18 cellular contexts compared by ENCODE assay signal in genomic region chr2:80822999-80823398, GRCh38.
DNase-seq lines count a peak whose midpoint lies in the region; ATAC-seq, FAIRE-seq and TF ChIP-seq lines count a peak whose summit lies in the region.
"Had no signal": no experiment of that assay in that cellular context is flagged by ENCODE, and none has a peak within 500 bp of the region (broad histone marks: within the 10 kb centered on the region; RNA-seq: fewer than 3 reads in every experiment).

No MANE protein-coding gene starts in this region.

- POLR2A ChIA-PET in HepG2 (lab: Yijun Ruan, JAX) = no interaction called here
- POLR2A ChIA-PET in activated CD4-positive, alpha-beta T cell treated with anti-CD3 and anti-CD28 coated beads for 36 hours (lab: Charles Lee) = no interaction called here

- H3K9me3 ChIP-seq in left ventricle myocardium inferior (replicated peaks) (peaks cover 23% of the 10 kb centered on the region), HepG2 (ENCODE audit: low read length) (peaks cover 73% of the 10 kb centered on the region), right lobe of liver (no peaks in the 10 kb centered on the region), endodermal cell (ENCODE audit: control insufficient read depth, low read length) (no peaks in the 10 kb centered on the region)

- H3K9me3 Mint-ChIP-seq in endodermal cell = no peaks in the 10 kb centered on the region
- peaks cover 22% of the 10 kb centered on the region for H3K9me3 Mint-ChIP-seq in activated CD4-positive, alpha-beta T cell treated with anti-CD3 and anti-CD28 coated beads for 36 hours (ENCODE audit: low read depth)

- ATAC-seq in Right ventricle myocardium superior (ENCODE audit: poor library complexity) = peak; percentile 75
- no peak for ATAC-seq in HepG2
- ATAC-seq in right lobe of liver = no peak
- no peak for ATAC-seq in activated CD4-positive, alpha-beta T cell treated with anti-CD3 and anti-CD28 coated beads for 36 hours

- no peak for DNase-seq in Right ventricle myocardium superior
- DNase-seq in left ventricle myocardium inferior = no peak
- DNase-seq in HepG2 (ENCODE audit: low spot score) = no peak
- DNase-seq in right lobe of liver = no peak
- DNase-seq in endodermal cell = peak; percentile 46
- DNase-seq in NCI-H1417 (lab: John Stamatoyannopoulos, UW) = no peak
- no peak for DNase-seq in activated CD4-positive, alpha-beta T cell treated with anti-CD3 and anti-CD28 coated beads for 36 hours
- DNase-seq: C1 segment of cervical spinal cord; Calu3; CD4-positive, alpha-beta memory T cell; COR-L47; DMS53; DMS79 treated with DMSO at 0.1 percent for 48 hours; GF-D8; GOT3; H7; HCEC 1CT had no signal

- CTCF ChIA-PET in HepG2 (lab: Yijun Ruan, JAX; ENCODE audit: low intra/inter-chr PET ratio, low total read pairs) = no interaction called here
- CTCF ChIA-PET in activated CD4-positive, alpha-beta T cell treated with anti-CD3 and anti-CD28 coated beads for 36 hours (lab: Charles Lee) = no interaction called here

- no peak overlapping the region for H3K4me2 ChIP-seq in HepG2 (ENCODE audit: low read depth, low read length)

- H3K27ac Mint-ChIP-seq in endodermal cell = no peak overlapping the region
- no peak overlapping the region for H3K27ac Mint-ChIP-seq in activated CD4-positive, alpha-beta T cell treated with anti-CD3 and anti-CD28 coated beads for 36 hours
- H3K27ac Mint-ChIP-seq: CD4-positive, alpha-beta memory T cell had no signal

- TF ChIP-seq EP300 in HepG2 (IDR thresholded peaks at IDR 0.05; ENCODE audit: low read depth in 2 of 2, low read length in 2 of 2) (no peak), HepG2 (CRISPR knock-in tag; IDR thresholded peaks at IDR 0.05; ENCODE audit: borderline replicate concordance) (no peak)

- H3K4me1 Mint-ChIP-seq in endodermal cell = peaks cover 6% of the 10 kb centered on the region
- no peaks in the 10 kb centered on the region for H3K4me1 Mint-ChIP-seq in activated CD4-positive, alpha-beta T cell treated with anti-CD3 and anti-CD28 coated beads for 36 hours
- H3K4me1 Mint-ChIP-seq: CD4-positive, alpha-beta memory T cell had no signal

- no peak for FAIRE-seq in HepG2 (lab: Jason Lieb, UNC)
- FAIRE-seq: GM12892 had no signal

- H3K27ac ChIP-seq in left ventricle myocardium inferior (replicated peaks) (no peak overlapping the region), HepG2 (ENCODE audit: extremely low read length, insufficient read depth, low read length) (no peak overlapping the region), right lobe of liver (no peak overlapping the region), endodermal cell (ENCODE audit: low read depth, low read length) (no peak overlapping the region)

- H2AFZ ChIP-seq in HepG2 (ENCODE audit: low read length) = no peak overlapping the region

- in situ Hi-C loops in HepG2 (cut with HindIII; ENCODE audit: extremely low pct_ligation_motif_present, low pct_unique_long_range_greater_than_20kb) = no loop called here

- no peaks in the 10 kb centered on the region for H3K36me3 Mint-ChIP-seq in endodermal cell (ENCODE audit: low read depth)
- no peaks in the 10 kb centered on the region for H3K36me3 Mint-ChIP-seq in activated CD4-positive, alpha-beta T cell treated with anti-CD3 and anti-CD28 coated beads for 36 hours (ENCODE audit: low read depth)
- H3K36me3 Mint-ChIP-seq: CD4-positive, alpha-beta memory T cell had no signal

- TF ChIP-seq RAD21 in HepG2 (CRISPR knock-in tag; IDR thresholded peaks at IDR 0.05) = no peak

- no peaks in the 10 kb centered on the region for H4K20me1 ChIP-seq in HepG2 (ENCODE audit: insufficient read depth, low read length)

- H3K4me3 Mint-ChIP-seq in endodermal cell = no peak overlapping the region
- no peak overlapping the region for H3K4me3 Mint-ChIP-seq in activated CD4-positive, alpha-beta T cell treated with anti-CD3 and anti-CD28 coated beads for 36 hours
- H3K4me3 Mint-ChIP-seq: CD4-positive, alpha-beta memory T cell had no signal

- H3K79me2 ChIP-seq in HepG2 (ENCODE audit: insufficient read depth, low read length) = no peaks in the 10 kb centered on the region

- H3K27me3 ChIP-seq in left ventricle myocardium inferior (ENCODE audit: low read depth) (no peaks in the 10 kb centered on the region), HepG2 (ENCODE audit: control insufficient read depth in 1 of 2, insufficient read depth in 2 of 2, low read length in 2 of 2) (no peaks in the 10 kb centered on the region), right lobe of liver (no peaks in the 10 kb centered on the region), endodermal cell (ENCODE audit: control insufficient read depth, insufficient read depth, low read length, poor library complexity, severe bottlenecking) (no peaks in the 10 kb centered on the region)

- no peak overlapping the region for H3K4me3 ChIP-seq in left ventricle myocardium inferior
- H3K4me3 ChIP-seq in HepG2 (replicated peaks in 1 of 3; ENCODE audit: insufficient read depth in 1 of 3, low read depth in 2 of 3, low read length in 3 of 3) = no peak overlapping the region
- no peak overlapping the region for H3K4me3 ChIP-seq in right lobe of liver
- H3K4me3 ChIP-seq in endodermal cell (ENCODE audit: low read length) = no peak overlapping the region

- TF ChIP-seq CTCF in left ventricle myocardium inferior (IDR thresholded peaks at IDR 0.05; ENCODE audit: borderline replicate concordance) (no peak), HepG2 (CRISPR knock-in tag; IDR thresholded peaks at IDR 0.05) (no peak), right lobe of liver (IDR thresholded peaks at IDR 0.05) (no peak), endodermal cell (conservative IDR thresholded peaks at IDR 0.05) (no peak)

- H3K9ac ChIP-seq in HepG2 (ENCODE audit: insufficient read depth, low read depth, low read length) (no peak overlapping the region), endodermal cell (ENCODE audit: extremely low read depth, low read length, poor library complexity, severe bottlenecking) (no peak overlapping the region)

- no peaks in the 10 kb centered on the region for H3K27me3 Mint-ChIP-seq in endodermal cell (ENCODE audit: insufficient read depth)
- H3K27me3 Mint-ChIP-seq in activated CD4-positive, alpha-beta T cell treated with anti-CD3 and anti-CD28 coated beads for 36 hours = no peaks in the 10 kb centered on the region
- H3K27me3 Mint-ChIP-seq: CD4-positive, alpha-beta memory T cell had no signal

- no TSS peak for BruUV-seq in HepG2 (replicated peaks; lab: Mats Ljungman, UMichigan)

- TF ChIP-seq POLR2A in HepG2 (IDR thresholded peaks at IDR 0.05; ENCODE audit: insufficient read depth in 1 of 2, low read depth in 2 of 2, low read length in 2 of 2) = no peak
- no peak for TF ChIP-seq POLR2A in right lobe of liver (IDR thresholded peaks at IDR 0.05)

- 7% methylated on average over 4 of the region's 4 CpGs for WGBS in HepG2 (ENCODE audit: low lambda C conversion rate)
- WGBS in right lobe of liver (ENCODE audit: insufficient coverage, low coverage, low lambda C conversion rate, missing lambda C conversion rate) = 32% methylated on average over 4 of the region's 4 CpGs
- WGBS in endodermal cell (ENCODE audit: insufficient coverage in 1 of 2, insufficient read length in 1 of 2), 2 experiments = 80 to 85% methylated on average over 2 to 4 of the region's 4 CpGs

- H3K36me3 ChIP-seq in left ventricle myocardium inferior = no peaks in the 10 kb centered on the region
- H3K36me3 ChIP-seq in HepG2 (replicated peaks in 1 of 2; ENCODE audit: control insufficient read depth in 1 of 2, insufficient read depth in 2 of 2, low read length in 2 of 2) = no peaks in the 10 kb centered on the region
- H3K36me3 ChIP-seq in right lobe of liver = no peaks in the 10 kb centered on the region
- H3K36me3 ChIP-seq in endodermal cell (ENCODE audit: control insufficient read depth, insufficient read depth, low read length) = no peaks in the 10 kb centered on the region

- H3K4me1 ChIP-seq in left ventricle myocardium inferior (no peaks in the 10 kb centered on the region), HepG2 (ENCODE audit: insufficient read depth, low read length) (no peaks in the 10 kb centered on the region), right lobe of liver (no peaks in the 10 kb centered on the region), endodermal cell (ENCODE audit: control insufficient read depth, insufficient read depth, low read length) (peaks cover 6% of the 10 kb centered on the region)

- intact Hi-C loops in Right ventricle myocardium superior (cut with DNase I) (no loop called here), left ventricle myocardium inferior (cut with micrococcal nuclease) (no loop called here), HepG2 (cut with micrococcal nuclease; ENCODE audit: unreplicated experiment) (no loop called here), right lobe of liver (cut with DNase I) (no loop called here)
- intact Hi-C loops in activated CD4-positive, alpha-beta T cell treated with anti-CD3 and anti-CD28 coated beads for 36 hours (cut with DNase I, micrococcal nuclease) = no loop called here

TF ChIP-seq in HepG2, 621 proteins besides CTCF, POLR2A, EP300 and RAD21 (continues in another document):
- TF ChIP-seq ZNF878 (CRISPR knock-in tag; IDR thresholded peaks at IDR 0.05) (no peak), LRRFIP1 (CRISPR knock-in tag; conservative IDR thresholded peaks at IDR 0.05) (no peak), GZF1 (CRISPR knock-in tag; IDR thresholded peaks at IDR 0.05) (no peak)
- TF ChIP-seq, protein P1, sequence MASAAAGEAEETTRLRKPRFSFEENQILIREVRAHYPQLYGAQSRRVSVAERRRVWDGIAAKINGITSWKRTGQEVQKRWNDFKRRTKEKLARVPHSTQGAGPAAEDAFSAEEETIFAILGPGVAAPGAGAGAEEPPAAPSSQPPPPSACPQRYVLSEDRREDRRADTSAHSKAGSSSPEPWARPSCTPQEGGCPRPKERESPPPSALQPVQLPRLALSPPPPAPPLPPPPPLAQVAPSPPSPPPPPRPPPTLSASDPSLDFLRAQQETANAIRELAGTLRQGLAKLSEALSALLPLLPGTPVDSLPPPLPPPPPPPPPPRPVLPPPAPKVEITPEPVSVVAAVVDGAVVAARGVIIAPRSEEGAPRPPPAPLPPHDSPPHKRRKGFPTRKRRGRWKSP (CRISPR knock-in tag; IDR thresholded peaks at IDR 0.05) = no peak
